In the genomic region with DNA sequence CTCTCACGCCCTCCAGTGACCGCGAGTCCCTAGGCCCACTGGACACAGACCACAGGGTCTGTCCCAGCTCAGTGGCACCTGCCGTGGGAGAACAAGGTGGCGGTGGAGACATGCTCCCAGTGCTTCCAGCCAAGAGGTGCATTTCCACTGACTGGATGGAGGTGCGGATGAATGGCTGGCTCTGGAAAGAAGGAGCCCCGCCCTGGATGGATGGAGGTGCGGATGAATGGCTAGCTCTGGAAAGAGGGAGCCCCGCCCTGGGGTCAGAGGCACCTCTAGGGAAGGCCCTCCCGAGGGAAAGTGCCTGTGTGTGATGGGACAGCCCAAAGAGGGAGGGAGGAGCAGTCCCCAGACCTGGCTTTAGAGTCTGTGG, we compare ENCODE assay signal across 1 cellular context.
TF ChIP-seq lines count a peak whose summit lies in the region.

No MANE protein-coding gene starts in this region.

TF ChIP-seq in IMR-90, 13 proteins besides CTCF, POLR2A, EP300 and RAD21:
- TF ChIP-seq SMC3 (IDR thresholded peaks at IDR 0.05; ENCODE audit: low read depth, low read length): no peak
- TF ChIP-seq, protein P1, sequence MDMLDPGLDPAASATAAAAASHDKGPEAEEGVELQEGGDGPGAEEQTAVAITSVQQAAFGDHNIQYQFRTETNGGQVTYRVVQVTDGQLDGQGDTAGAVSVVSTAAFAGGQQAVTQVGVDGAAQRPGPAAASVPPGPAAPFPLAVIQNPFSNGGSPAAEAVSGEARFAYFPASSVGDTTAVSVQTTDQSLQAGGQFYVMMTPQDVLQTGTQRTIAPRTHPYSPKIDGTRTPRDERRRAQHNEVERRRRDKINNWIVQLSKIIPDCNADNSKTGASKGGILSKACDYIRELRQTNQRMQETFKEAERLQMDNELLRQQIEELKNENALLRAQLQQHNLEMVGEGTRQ (IDR thresholded peaks at IDR 0.05; ENCODE audit: low read depth, low read length): no peak
- no peak for TF ChIP-seq CEBPB (IDR thresholded peaks at IDR 0.05; ENCODE audit: low read depth, low read length)
- no peak for TF ChIP-seq MXI1 (IDR thresholded peaks at IDR 0.05; ENCODE audit: borderline replicate concordance, low read depth, low read length)
- TF ChIP-seq, protein P2, sequence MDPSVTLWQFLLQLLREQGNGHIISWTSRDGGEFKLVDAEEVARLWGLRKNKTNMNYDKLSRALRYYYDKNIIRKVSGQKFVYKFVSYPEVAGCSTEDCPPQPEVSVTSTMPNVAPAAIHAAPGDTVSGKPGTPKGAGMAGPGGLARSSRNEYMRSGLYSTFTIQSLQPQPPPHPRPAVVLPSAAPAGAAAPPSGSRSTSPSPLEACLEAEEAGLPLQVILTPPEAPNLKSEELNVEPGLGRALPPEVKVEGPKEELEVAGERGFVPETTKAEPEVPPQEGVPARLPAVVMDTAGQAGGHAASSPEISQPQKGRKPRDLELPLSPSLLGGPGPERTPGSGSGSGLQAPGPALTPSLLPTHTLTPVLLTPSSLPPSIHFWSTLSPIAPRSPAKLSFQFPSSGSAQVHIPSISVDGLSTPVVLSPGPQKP (IDR thresholded peaks at IDR 0.05; ENCODE audit: borderline replicate concordance, low read depth, low read length): no peak
- TF ChIP-seq BHLHE40 (IDR thresholded peaks at IDR 0.05; ENCODE audit: low read depth, low read length): no peak
- TF ChIP-seq RFX5 (IDR thresholded peaks at IDR 0.05; ENCODE audit: low read depth, low read length): no peak
- no peak for TF ChIP-seq CHD1 (IDR thresholded peaks at IDR 0.05; ENCODE audit: low read depth, low read length)
- no peak for TF ChIP-seq RCOR1 (IDR thresholded peaks at IDR 0.05; ENCODE audit: insufficient replicate concordance, low read length)
- TF ChIP-seq NFE2L2 (IDR thresholded peaks at IDR 0.05; ENCODE audit: low read depth, low read length): no peak
- no peak for TF ChIP-seq MAFK (IDR thresholded peaks at IDR 0.05; ENCODE audit: low read depth, low read length)
- TF ChIP-seq MAZ (IDR thresholded peaks at IDR 0.05; ENCODE audit: borderline replicate concordance, low read depth, low read length): no peak
- TF ChIP-seq FOS (IDR thresholded peaks at IDR 0.05; ENCODE audit: low read depth, low read length): no peak
